In genomic region chr17:27256225-27257030, GRCh38 we compare ENCODE assay signal across 14 cellular contexts. TPM values are rescaled to one million over a fixed set of nuclear protein-coding genes. Genes with fewer than 3 reads are reported as not detected.
DNase-seq lines count a peak whose midpoint lies in the region; TF ChIP-seq lines count a peak whose summit lies in the region.
"Had no signal": no experiment of that assay in that cellular context is flagged by ENCODE, and none has a peak within 500 bp of the region (broad histone marks: within the 10 kb centered on the region; RNA-seq: fewer than 3 reads in every experiment).

No MANE protein-coding gene starts in this region.

- no peak for TF ChIP-seq POLR2A in Peyer's patch (IDR thresholded peaks at IDR 0.05)

- TF ChIP-seq CTCF in AG04449 (IDR thresholded peaks at IDR 0.05; ENCODE audit: insufficient read depth, low read length, missing control alignments): no peak
- TF ChIP-seq CTCF in Peyer's patch (IDR thresholded peaks at IDR 0.05): no peak
- no peak for TF ChIP-seq CTCF in parathyroid adenoma (IDR thresholded peaks at IDR 0.05)

- H3K36me3 ChIP-seq in Peyer's patch (no peaks in the 10 kb centered on the region), parathyroid adenoma (ENCODE audit: control insufficient read depth, insufficient read depth, low read length) (no peaks in the 10 kb centered on the region)
- H3K36me3 ChIP-seq: WERI-Rb-1 had no signal

- no peak overlapping the region for H3K4me2 ChIP-seq in parathyroid adenoma (ENCODE audit: low read length)

- H3K4me3 ChIP-seq in AG04449 (ENCODE audit: low read depth, low read length): no peak overlapping the region
- no peak overlapping the region for H3K4me3 ChIP-seq in Peyer's patch
- no peak overlapping the region for H3K4me3 ChIP-seq in parathyroid adenoma (ENCODE audit: low read depth, low read length)
- H3K4me3 ChIP-seq: dorsolateral prefrontal cortex had no signal

- H3K27me3 ChIP-seq in Peyer's patch (no peaks in the 10 kb centered on the region), parathyroid adenoma (ENCODE audit: control insufficient read depth, insufficient read depth, low read length) (no peaks in the 10 kb centered on the region)
- H3K27me3 ChIP-seq: dorsolateral prefrontal cortex had no signal

- DNase-seq in AG04449 (ENCODE audit: low read depth, low spot score) (peak; percentile 77), Peyer's patch (no peak), fibroblast of peridontal ligament (ENCODE audit: extremely low read depth) (peak; percentile 96), NCI-H2107 treated with DMSO at 0.1 percent for 48 hours (lab: John Stamatoyannopoulos, UW; ENCODE audit: unreplicated experiment) (no peak), HuH-7 (ENCODE audit: low spot score) (no peak), GM19238 (ENCODE audit: insufficient read length, low spot score) (no peak), medulla oblongata (ENCODE audit: extremely low spot score) (no peak)
- DNase-seq: activated effector memory CD4-positive, alpha-beta T cell treated with Interleukin-2 at 50 U/mL for 16 hours; C1 segment of cervical spinal cord; dorsolateral prefrontal cortex; NCI-H187 treated with DMSO at 0.1 percent for 48 hours; stimulated activated CD4-positive, alpha-beta T cell treated with anti-CD3 and anti-CD28 coated beads, Interleukin-2, amount 100 ng/mL, for 48 hours; WERI-Rb-1 had no signal

- no peaks in the 10 kb centered on the region for H3K9me3 ChIP-seq in Peyer's patch
- H3K9me3 ChIP-seq in parathyroid adenoma (ENCODE audit: control insufficient read depth, low read length): no peaks in the 10 kb centered on the region

- H3K9ac ChIP-seq in parathyroid adenoma: no peak overlapping the region

- H3K4me1 ChIP-seq in Peyer's patch (peaks cover 0 to 6% (median 0%) of the 10 kb centered on the region in 4 donors), parathyroid adenoma (no peaks in the 10 kb centered on the region)

- CTCF ChIA-PET in AG04449 (lab: Yijun Ruan, JAX): interaction anchor here (1.1 kb wide), 1 partner anchor 77 kb away, joined by 4 read pairs; no protein-coding TSS in a partner anchor

- H3K79me2 ChIP-seq in parathyroid adenoma: no peaks in the 10 kb centered on the region

- POLR2A ChIA-PET in AG04449 (lab: Yijun Ruan, JAX): interaction anchor here (1.0 to 1.3 kb wide), 2 partner anchors 11 to 37 kb away, joined by 3 to 4 read pairs; no protein-coding TSS in a partner anchor

- no peak overlapping the region for H2AFZ ChIP-seq in parathyroid adenoma

- H3K27ac ChIP-seq in Peyer's patch (peak overlapping the region; percentile 31 to 74 (median 58)), parathyroid adenoma (peak overlapping the region; percentile 8)
- H3K27ac ChIP-seq: WERI-Rb-1 had no signal

RNA-seq across cellular contexts. Expression of gene WSB1, which starts 37.5 kb away (rescaled TPM):
- total RNA-seq in Peyer's patch: 100 to 1,000 TPM in 2 of 4 donors, 10 to 100 TPM in 2; 61.5 to 208 (median 112) TPM

Comparison
In these comparisons a context has a peak if more than half of its experiments do, and no peak if none do; other contexts are left out.
1. DNase-seq: peak in AG04449 (single experiment) and fibroblast of peridontal ligament (single experiment); none in Peyer's patch (0 of 3), NCI-H2107 treated with DMSO at 0.1 percent for 48 hours (single experiment), HuH-7 (single experiment), GM19238 (single experiment) and medulla oblongata (single experiment).